In genomic region chr16:79284760-79285159, GRCh38 we compare ENCODE assay signal across 23 cellular contexts.
DNase-seq lines count a peak whose midpoint lies in the region; ATAC-seq and TF ChIP-seq lines count a peak whose summit lies in the region.
"Had no signal": no experiment of that assay in that cellular context is flagged by ENCODE, and none has a peak within 500 bp of the region (broad histone marks: within the 10 kb centered on the region; RNA-seq: fewer than 3 reads in every experiment).

No MANE protein-coding gene starts in this region.

- POLR2A ChIA-PET in activated CD4-positive, alpha-beta memory T cell treated with anti-CD3 and anti-CD28 coated beads, Interleukin-2, amount 10 ng/mL, durations not matched to agents 7 days and 5 days (lab: Charles Lee) = interaction anchor here (1.8 to 6.7 kb wide), 6 partner anchors 10 to 388 kb away, joined by 5 to 135 read pairs (median 12); partner anchors contain the start of gene MAF

- H3K4me2 ChIP-seq in GM23338 = no peak overlapping the region
- H3K4me2 ChIP-seq: A549 had no signal

- peaks cover 3% of the 10 kb centered on the region for H3K27me3 Mint-ChIP-seq in GM23338 (ENCODE audit: insufficient read depth, low read depth, poor library complexity)
- no peaks in the 10 kb centered on the region for H3K27me3 Mint-ChIP-seq in activated CD4-positive, alpha-beta memory T cell treated with anti-CD3 and anti-CD28 coated beads, Interleukin-2, amount 10 ng/mL, durations not matched to agents 7 days and 5 days
- H3K27me3 Mint-ChIP-seq: CD4-positive, CD25-positive, alpha-beta regulatory T cell had no signal

- CTCF ChIA-PET in activated CD4-positive, alpha-beta memory T cell treated with anti-CD3 and anti-CD28 coated beads, Interleukin-2, amount 10 ng/mL, durations not matched to agents 7 days and 5 days (lab: Charles Lee) = interaction anchor here (3.2 kb wide), 1 partner anchor 13 kb away, joined by 22 read pairs; no protein-coding TSS in a partner anchor

- H3K27ac ChIP-seq in heart left ventricle (no peak overlapping the region), left ventricle myocardium inferior (replicated peaks) (no peak overlapping the region), GM23338 (ENCODE audit: low read depth) (no peak overlapping the region)
- H3K27ac ChIP-seq: A549 had no signal

- H3F3A ChIP-seq in GM23338 (replicated peaks; ENCODE audit: low read depth) = no peaks in the 10 kb centered on the region

- in situ Hi-C loops in GM13977 (cut with MboI; ENCODE audit: low pct_unique_long_range_greater_than_20kb, low sequenced_read_pairs, unreplicated experiment) = no loop called here

- 36 to 53% (median 39%) methylated on average over 7 of the region's 7 CpGs for WGBS in heart left ventricle, 4 donors

- no peaks in the 10 kb centered on the region for H3K9me3 Mint-ChIP-seq in GM23338
- H3K9me3 Mint-ChIP-seq in activated CD4-positive, alpha-beta memory T cell treated with anti-CD3 and anti-CD28 coated beads, Interleukin-2, amount 10 ng/mL, durations not matched to agents 7 days and 5 days = peaks cover 4% of the 10 kb centered on the region
- H3K9me3 Mint-ChIP-seq: CD4-positive, CD25-positive, alpha-beta regulatory T cell had no signal

- H3K4me3 ChIP-seq in heart left ventricle (no peak overlapping the region), left ventricle myocardium inferior (no peak overlapping the region), GM23338 (no peak overlapping the region)
- H3K4me3 ChIP-seq: A549 had no signal

- intact Hi-C loops in heart left ventricle (cut with DNase I) (no loop called here), left ventricle myocardium inferior (cut with micrococcal nuclease) (no loop called here)

- DNase-seq in heart left ventricle = no peak
- DNase-seq in left ventricle myocardium inferior = no peak
- DNase-seq in GM23338 (ENCODE audit: low spot score) = no peak
- no peak for DNase-seq in activated CD4-positive, alpha-beta memory T cell treated with anti-CD3 and anti-CD28 coated beads, Interleukin-2, amount 10 ng/mL, durations not matched to agents 7 days and 5 days
- DNase-seq in superior temporal gyrus (ENCODE audit: extremely low spot score) = peak; percentile 27
- DNase-seq in GM13977 (ENCODE audit: low spot score) = no peak
- DNase-seq: Caco-2; CD4-positive, CD25-positive, alpha-beta regulatory T cell; DMS 273 treated with DMSO at 0.1 percent for 48 hours; DMS79 treated with DMSO at 0.1 percent for 48 hours; H7; Kasumi-1; NCI-H1417; NCI-H1694 treated with DMSO at 0.1 percent for 48 hours; NCI-H2081 treated with DMSO at 0.1 percent for 48 hours; NCI-H2171 treated with DMSO at 0.1 percent for 48 hours; NCI-H524 treated with DMSO at 0.1 percent for 48 hours; OCI-M1; SHP77 had no signal

- H4K20me1 ChIP-seq in GM23338 (replicated peaks; ENCODE audit: insufficient read depth) = no peaks in the 10 kb centered on the region

- peaks cover 0 to 3% (median 0%) of the 10 kb centered on the region in 12 donors for H3K9me3 ChIP-seq in heart left ventricle
- H3K9me3 ChIP-seq in left ventricle myocardium inferior (replicated peaks) = no peaks in the 10 kb centered on the region
- H3K9me3 ChIP-seq: A549, Caco-2 had no signal

- no peaks in the 10 kb centered on the region; the same call in 1 of the 2 replicates for H3K9me2 ChIP-seq in GM23338 (ENCODE audit: insufficient read depth)

- H3K4me1 ChIP-seq in heart left ventricle (peaks cover 0 to 40% (median 9%) of the 10 kb centered on the region in 12 donors), left ventricle myocardium inferior (peaks cover 34% of the 10 kb centered on the region), GM23338 (ENCODE audit: insufficient read depth) (peaks cover 18% of the 10 kb centered on the region)
- H3K4me1 ChIP-seq: A549, Caco-2 had no signal

- H3K36me3 ChIP-seq in heart left ventricle (no peaks in the 10 kb centered on the region), left ventricle myocardium inferior (no peaks in the 10 kb centered on the region), GM23338 (ENCODE audit: insufficient read depth) (no peaks in the 10 kb centered on the region)

- ATAC-seq in heart left ventricle (peak in 3 of 4 donors; percentile 41 to 78 (median 65)), GM23338 (no peak), GM18505 (IDR thresholded peaks at IDR 0.05; ENCODE audit: unreplicated experiment) (no peak), GM19035 (IDR thresholded peaks at IDR 0.05; ENCODE audit: unreplicated experiment) (no peak)
- ATAC-seq: A549 had no signal

- no peaks in the 10 kb centered on the region for H3K36me3 Mint-ChIP-seq in GM23338 (ENCODE audit: low read depth)
- peaks cover 13% of the 10 kb centered on the region for H3K36me3 Mint-ChIP-seq in activated CD4-positive, alpha-beta memory T cell treated with anti-CD3 and anti-CD28 coated beads, Interleukin-2, amount 10 ng/mL, durations not matched to agents 7 days and 5 days (ENCODE audit: low read depth)
- H3K36me3 Mint-ChIP-seq: CD4-positive, CD25-positive, alpha-beta regulatory T cell had no signal

- TF ChIP-seq CTCF in heart left ventricle (IDR thresholded peaks at IDR 0.05) (no peak), left ventricle myocardium inferior (IDR thresholded peaks at IDR 0.05; ENCODE audit: borderline replicate concordance) (no peak), GM23338 (conservative IDR thresholded peaks at IDR 0.05; ENCODE audit: low read depth in 2 of 2) (no peak), GM13977 (IDR thresholded peaks at IDR 0.05; ENCODE audit: extremely low read depth, insufficient read depth, missing control alignments) (no peak)

- no peaks in the 10 kb centered on the region for H3K27me3 ChIP-seq in heart left ventricle
- H3K27me3 ChIP-seq in left ventricle myocardium inferior (ENCODE audit: low read depth) = peaks cover 10% of the 10 kb centered on the region
- H3K27me3 ChIP-seq in GM23338 (ENCODE audit: insufficient read depth) = no peaks in the 10 kb centered on the region

- H3K79me2 ChIP-seq in GM23338 (replicated peaks; ENCODE audit: insufficient read depth) = no peaks in the 10 kb centered on the region

- peak overlapping the region; percentile 16; the same call in 1 of the 2 replicates for H2AFZ ChIP-seq in GM23338

- H3K27ac Mint-ChIP-seq in GM23338 = no peak overlapping the region
- peak overlapping the region; percentile 81 for H3K27ac Mint-ChIP-seq in activated CD4-positive, alpha-beta memory T cell treated with anti-CD3 and anti-CD28 coated beads, Interleukin-2, amount 10 ng/mL, durations not matched to agents 7 days and 5 days
- H3K27ac Mint-ChIP-seq: B cell had no signal

- no peak overlapping the region for H3K4me3 Mint-ChIP-seq in GM23338
- H3K4me3 Mint-ChIP-seq in activated CD4-positive, alpha-beta memory T cell treated with anti-CD3 and anti-CD28 coated beads, Interleukin-2, amount 10 ng/mL, durations not matched to agents 7 days and 5 days = no peak overlapping the region
- H3K4me3 Mint-ChIP-seq: B cell had no signal

- H3K4me1 Mint-ChIP-seq in GM23338 = peaks cover 23% of the 10 kb centered on the region
- peaks cover 82% of the 10 kb centered on the region for H3K4me1 Mint-ChIP-seq in activated CD4-positive, alpha-beta memory T cell treated with anti-CD3 and anti-CD28 coated beads, Interleukin-2, amount 10 ng/mL, durations not matched to agents 7 days and 5 days

- TF ChIP-seq POLR2A in heart left ventricle (IDR thresholded peaks at IDR 0.05) (no peak), GM18505 (IDR thresholded peaks at IDR 0.05; ENCODE audit: borderline replicate concordance, extremely low read depth, insufficient read depth, insufficient read length) (no peak)

TF ChIP-seq in GM23338, 12 proteins besides CTCF, POLR2A, EP300 and RAD21 (continues in another document):
- TF ChIP-seq REST (IDR thresholded peaks at IDR 0.05; ENCODE audit: unreplicated experiment) = no peak

Comparison
In these comparisons a context has a peak if more than half of its experiments do, and no peak if none do; other contexts are left out.
1. ATAC-seq: peak in heart left ventricle (3 of 4); none in GM23338 (single experiment), GM18505 (single experiment) and GM19035 (single experiment).